9 cellular contexts compared by ENCODE assay signal in genomic region chr10:132281915-132282666, GRCh38. TPM values are rescaled to one million over a fixed set of nuclear protein-coding genes. Genes with fewer than 3 reads are reported as not detected.
A peak's percentile ranks its signal among the peaks of the same experiment; 100 is the strongest.
DNase-seq lines count a peak whose midpoint lies in the region; ATAC-seq and TF ChIP-seq lines count a peak whose summit lies in the region.
"Had no signal": no experiment of that assay in that cellular context is flagged by ENCODE, and none has a peak within 500 bp of the region (broad histone marks: within the 10 kb centered on the region; RNA-seq: fewer than 3 reads in every experiment).

No MANE protein-coding gene starts in this region.

- no peak overlapping the region for H3K4me2 ChIP-seq in osteoblast (ENCODE audit: insufficient read depth, low read length)

- ATAC-seq in HG03354 (IDR thresholded peaks at IDR 0.05; ENCODE audit: poor library complexity, severe bottlenecking, unreplicated experiment) (no peak), GM21723 (IDR thresholded peaks at IDR 0.05; ENCODE audit: unreplicated experiment) (no peak)

- no peaks in the 10 kb centered on the region for H3K4me1 ChIP-seq in osteoblast (ENCODE audit: insufficient read depth, low read length)

- DNase-seq in DMS79 (lab: John Stamatoyannopoulos, UW) (peak; percentile 6), NCI-H146 (lab: John Stamatoyannopoulos, UW) (peak; percentile 91), SK-N-DZ (ENCODE audit: low spot score) (peak; percentile 47), osteoblast (ENCODE audit: insufficient read length, low spot score, missing footprints) (peak; percentile 48), NCI-H2081 (lab: John Stamatoyannopoulos, UW) (no peak)
- DNase-seq: activated CD4-positive, alpha-beta T cell treated with anti-CD3 and anti-CD28 coated beads, Interleukin-2, amount 10 ng/mL, durations not matched to agents 24 days and 14 days had no signal

- H2AFZ ChIP-seq in osteoblast (ENCODE audit: low read length) = no peak overlapping the region

- no peak overlapping the region for H3K27ac ChIP-seq in osteoblast (ENCODE audit: low read depth, low read length)
- H3K27ac ChIP-seq: suprapubic skin had no signal

- peaks cover 12% of the 10 kb centered on the region for H4K20me1 ChIP-seq in osteoblast (ENCODE audit: insufficient read depth, low read length)

- no peaks in the 10 kb centered on the region for H3K36me3 ChIP-seq in osteoblast (ENCODE audit: insufficient read depth, low read length)
- H3K36me3 ChIP-seq: suprapubic skin had no signal

- no peaks in the 10 kb centered on the region for H3K27me3 ChIP-seq in osteoblast (ENCODE audit: insufficient read depth, low read length)

- no peaks in the 10 kb centered on the region for H3K79me2 ChIP-seq in osteoblast (ENCODE audit: insufficient read depth, low read length)

- H3K9me3 ChIP-seq in osteoblast (ENCODE audit: low read depth, low read length) = no peaks in the 10 kb centered on the region
- H3K9me3 ChIP-seq: suprapubic skin had no signal

- no peak overlapping the region for H3K4me3 ChIP-seq in osteoblast (ENCODE audit: insufficient read depth, low read length)
- H3K4me3 ChIP-seq: suprapubic skin had no signal

- no peak for TF ChIP-seq CTCF in osteoblast (IDR thresholded peaks at IDR 0.05; ENCODE audit: extremely low read depth, low read depth, low read length)

RNA-seq across cellular contexts. Expression of gene STK32C, which starts 25.7 kb away (rescaled TPM):
- 35.4 and 38.4 TPM in 2 replicates for polyA plus RNA-seq in SK-N-DZ (2014; cell fraction: cytosol; rRNA removed)
- polyA plus RNA-seq in SK-N-DZ (2014; cell fraction: nucleus; rRNA removed) = 35.2 and 44.1 TPM in 2 replicates
- 12.7 and 14.5 TPM in 2 replicates for total RNA-seq in osteoblast

RNA-seq across cellular contexts. Expression of gene LRRC27, which starts 49.9 kb away (rescaled TPM):
- polyA plus RNA-seq in SK-N-DZ (2014; cell fraction: cytosol; rRNA removed) = 6.8 and 7.5 TPM in 2 replicates
- 13.1 and 14.4 TPM in 2 replicates for polyA plus RNA-seq in SK-N-DZ (2014; cell fraction: nucleus; rRNA removed)
- 11.2 and 13.4 TPM in 2 replicates for total RNA-seq in osteoblast

Comparison
In these comparisons a context has a peak if more than half of its experiments do, and no peak if none do; other contexts are left out.
1. DNase-seq: peak in DMS79 (single experiment), NCI-H146 (single experiment), SK-N-DZ (single experiment) and osteoblast (single experiment); none in NCI-H2081 (0 of 2).